Comparison of ENCODE assay signal across 1 cellular context in the genomic region with DNA sequence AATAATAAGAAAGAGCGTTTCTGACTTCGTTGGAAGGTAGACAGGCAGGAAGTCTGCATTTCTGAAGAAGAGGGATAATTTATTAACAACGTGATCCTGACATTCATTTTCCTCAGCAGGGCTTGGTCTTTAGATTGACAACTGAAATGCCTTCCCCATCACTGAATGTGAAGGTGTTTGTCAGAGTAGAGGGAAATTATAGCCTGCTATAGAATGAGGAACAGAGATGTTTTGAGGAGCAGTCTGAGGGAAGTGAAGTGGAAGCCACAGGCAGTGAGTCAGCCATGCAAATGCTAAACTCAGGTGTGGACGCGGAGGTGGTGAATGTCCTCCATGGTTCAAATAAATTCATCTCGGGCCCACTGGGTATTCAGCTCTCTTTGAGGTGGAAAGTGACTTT.
TF ChIP-seq lines count a peak whose summit lies in the region.

No MANE protein-coding gene starts in this region.

TF ChIP-seq in HepG2, 621 proteins besides CTCF, POLR2A, EP300 and RAD21 (continued from another document):
- TF ChIP-seq RNF2 (conservative IDR thresholded peaks at IDR 0.05; ENCODE audit: low read depth) (no peak), RELA (CRISPR knock-in tag; IDR thresholded peaks at IDR 0.05) (no peak), ZNF772 (CRISPR knock-in tag; IDR thresholded peaks at IDR 0.05) (no peak)
- TF ChIP-seq, protein P1, sequence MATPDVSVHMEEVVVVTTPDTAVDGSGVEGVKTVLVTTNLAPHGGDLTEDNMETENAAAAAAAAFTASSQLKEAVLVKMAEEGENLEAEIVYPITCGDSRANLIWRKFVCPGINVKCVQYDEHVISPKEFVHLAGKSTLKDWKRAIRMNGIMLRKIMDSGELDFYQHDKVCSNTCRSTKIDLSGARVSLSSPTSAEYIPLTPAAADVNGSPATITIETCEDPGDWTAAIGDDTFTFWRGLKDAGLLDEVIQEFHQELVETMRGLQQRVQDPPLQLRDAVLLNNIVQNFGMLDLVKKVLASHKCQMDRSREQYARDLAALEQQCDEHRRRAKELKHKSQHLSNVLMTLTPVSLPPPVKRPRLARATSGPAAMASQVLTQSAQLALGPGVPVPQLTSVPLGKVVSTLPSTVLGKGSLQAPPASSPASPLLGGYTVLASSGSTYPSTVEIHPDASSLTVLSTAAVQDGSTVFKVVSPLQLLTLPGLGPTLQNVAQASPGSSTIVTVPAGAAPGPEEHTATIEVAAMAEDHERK (CRISPR knock-in tag; IDR thresholded peaks at IDR 0.05; ENCODE audit: low read depth) = no peak
